21 cellular contexts compared by ENCODE assay signal in the genomic region with DNA sequence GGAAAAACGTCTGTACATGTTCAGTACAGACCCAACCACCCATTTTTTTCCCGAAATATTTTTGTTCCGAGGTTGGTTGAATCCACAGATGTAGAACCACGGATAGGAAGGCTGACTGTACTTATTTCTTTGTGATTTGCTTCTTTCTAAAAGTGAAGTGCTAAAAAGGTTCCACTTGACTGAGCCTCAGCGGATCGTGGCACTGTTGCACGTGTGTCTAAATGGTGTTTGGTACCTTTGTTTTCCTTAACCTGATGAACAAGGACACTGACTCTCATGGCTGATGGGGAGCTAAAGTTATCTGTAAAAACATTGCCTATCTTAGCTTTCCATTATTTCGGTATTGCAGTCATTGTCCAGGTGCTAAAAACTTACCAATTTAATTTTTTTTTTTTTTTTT. TPM values are rescaled to one million over a fixed set of nuclear protein-coding genes. Genes with fewer than 3 reads are reported as not detected.
DNase-seq lines count a peak whose midpoint lies in the region; ATAC-seq and TF ChIP-seq lines count a peak whose summit lies in the region.
"Had no signal": no experiment of that assay in that cellular context is flagged by ENCODE, and none has a peak within 500 bp of the region (broad histone marks: within the 10 kb centered on the region; RNA-seq: fewer than 3 reads in every experiment).

No MANE protein-coding gene starts in this region.

- DNase-seq in NCI-H510A treated with DMSO at 0.1 percent for 48 hours (lab: John Stamatoyannopoulos, UW) (peak; percentile 10), NCI-H510A (lab: John Stamatoyannopoulos, UW) (no peak), Karpas-422 (peak; percentile 73), OCI-LY7 (ENCODE audit: low spot score) (peak; percentile 71), memory B cell (ENCODE audit: low spot score in 2 of 2) (no peak), NCI-H1694 (lab: John Stamatoyannopoulos, UW) (no peak), GDM1 (lab: John Stamatoyannopoulos, UW) (no peak), ovary (no peak)
- DNase-seq: CD8-positive, alpha-beta memory T cell; DMS 273 treated with DMSO at 0.1 percent for 48 hours; NCI-H1092 treated with DMSO at 0.1 percent for 48 hours; NCI-H1436; NCI-H2029; NCI-H2171 treated with DMSO at 0.1 percent for 48 hours; NCI-H446; NCI-H526 treated with DMSO at 0.1 percent for 48 hours; SIG-M5; SK-N-SH; T-helper 17 cell had no signal

- H3K27me3 ChIP-seq in Karpas-422 (ENCODE audit: low read length) (no peaks in the 10 kb centered on the region), ovary (no peaks in the 10 kb centered on the region)

- H3K27ac ChIP-seq in Karpas-422 (ENCODE audit: low read length) (peak overlapping the region; percentile 37), OCI-LY7 (ENCODE audit: low read depth, low read length, poor library complexity, severe bottlenecking) (no peak overlapping the region), ovary (no peak overlapping the region)

- no peak for TF ChIP-seq POLR2A in ovary (IDR thresholded peaks at IDR 0.05)

- CTCF ChIA-PET in OCI-LY7 (lab: Charles Lee; ENCODE audit: unreplicated experiment) = no interaction called here

- intact Hi-C loops in OCI-LY7 (cut with micrococcal nuclease; ENCODE audit: unreplicated experiment) (loop anchor here (5.0 to 10.0 kb wide), 3 partner anchors 113 to 608 kb away; no protein-coding TSS in a partner anchor), ovary (cut with DNase I) (loop anchor here (5.0 kb wide), 2 partner anchors 128 to 608 kb away; no protein-coding TSS in a partner anchor)

- peak; percentile 37 for ATAC-seq in memory B cell (ENCODE audit: low read depth)
- ATAC-seq: HCT116, T-helper 17 cell had no signal

- H3K4me2 ChIP-seq in Karpas-422 (ENCODE audit: low read depth, low read length, poor library complexity, severe bottlenecking) (peak overlapping the region; percentile 52), OCI-LY7 (ENCODE audit: low read length) (peak overlapping the region; percentile 62)
- H3K4me2 ChIP-seq: SK-N-SH had no signal

- WGBS in ovary, 3 donors = 72 to 82% (median 79%) methylated on average over 8 of the region's 8 CpGs

- peak overlapping the region; percentile 17 for H3K4me3 ChIP-seq in Karpas-422 (ENCODE audit: low read length)
- H3K4me3 ChIP-seq in OCI-LY7 (ENCODE audit: low read depth, low read length, poor library complexity, severe bottlenecking) = no peak overlapping the region
- H3K4me3 ChIP-seq in ovary = no peak overlapping the region

- H3K27ac Mint-ChIP-seq in memory B cell = no peak overlapping the region
- H3K27ac Mint-ChIP-seq: CD14-positive monocyte; CD8-positive, alpha-beta memory T cell; T-helper 17 cell had no signal

- no peaks in the 10 kb centered on the region for H3K36me3 ChIP-seq in Karpas-422 (ENCODE audit: insufficient read depth, low read length)
- no peaks in the 10 kb centered on the region for H3K36me3 ChIP-seq in OCI-LY7 (ENCODE audit: insufficient read depth, low read length)
- no peaks in the 10 kb centered on the region for H3K36me3 ChIP-seq in ovary

- H3K36me3 Mint-ChIP-seq in memory B cell = peaks cover 10% of the 10 kb centered on the region

- H2AFZ ChIP-seq in Karpas-422 (ENCODE audit: low read length) (no peak overlapping the region), OCI-LY7 (ENCODE audit: low read length) (no peak overlapping the region)

- peaks cover 36% of the 10 kb centered on the region for H3K4me1 ChIP-seq in Karpas-422 (ENCODE audit: low read length)
- H3K4me1 ChIP-seq in OCI-LY7 (ENCODE audit: insufficient read depth, low read length, poor library complexity, severe bottlenecking) = peaks cover 25% of the 10 kb centered on the region
- no peaks in the 10 kb centered on the region for H3K4me1 ChIP-seq in ovary (ENCODE audit: insufficient read depth)

- H3K9me2 ChIP-seq in Karpas-422 (replicated peaks; ENCODE audit: insufficient read depth, low read length) (no peaks in the 10 kb centered on the region), OCI-LY7 (ENCODE audit: insufficient read depth, low read length) (no peaks in the 10 kb centered on the region)
- H3K9me2 ChIP-seq: SK-N-SH had no signal

- POLR2A ChIA-PET in OCI-LY7 (lab: Charles Lee) = interaction anchor here (0.7 kb wide), 3 partner anchors 49 to 1120 kb away, joined by 3 read pairs; no protein-coding TSS in a partner anchor

- H3K79me2 ChIP-seq in Karpas-422 (ENCODE audit: low read length) (no peaks in the 10 kb centered on the region), OCI-LY7 (ENCODE audit: insufficient read depth, low read depth, low read length) (no peaks in the 10 kb centered on the region)

- no peaks in the 10 kb centered on the region for H3K27me3 Mint-ChIP-seq in memory B cell
- H3K27me3 Mint-ChIP-seq: T-helper 17 cell had no signal

- H3K9ac ChIP-seq in Karpas-422 (ENCODE audit: low read length) = no peak overlapping the region
- H3K9ac ChIP-seq: SK-N-SH had no signal

- no peaks in the 10 kb centered on the region for H4K20me1 ChIP-seq in Karpas-422 (ENCODE audit: insufficient read depth, low read depth, low read length)
- H4K20me1 ChIP-seq in OCI-LY7 (ENCODE audit: insufficient read depth, low read length) = no peaks in the 10 kb centered on the region

- no peak overlapping the region for H3K4me3 Mint-ChIP-seq in memory B cell
- H3K4me3 Mint-ChIP-seq: CD14-positive monocyte; CD8-positive, alpha-beta memory T cell; T-helper 17 cell had no signal

- TF ChIP-seq CTCF in OCI-LY7 (conservative IDR thresholded peaks at IDR 0.05; ENCODE audit: low read length) (no peak), ovary (IDR thresholded peaks at IDR 0.05) (no peak)

- BruUV-seq in OCI-LY7 (replicated peaks; lab: Mats Ljungman, UMichigan) = no TSS peak

- H3K9me3 ChIP-seq in Karpas-422 (ENCODE audit: low read length) (no peaks in the 10 kb centered on the region), OCI-LY7 (ENCODE audit: low read length) (no peaks in the 10 kb centered on the region), ovary (no peaks in the 10 kb centered on the region)
- H3K9me3 ChIP-seq: SK-N-SH had no signal

- peaks cover 4% of the 10 kb centered on the region for H3K4me1 Mint-ChIP-seq in memory B cell
- H3K4me1 Mint-ChIP-seq: CD14-positive monocyte, T-helper 17 cell had no signal

- no peak for TF ChIP-seq EP300 in ovary (IDR thresholded peaks at IDR 0.05)

- H3K9me3 Mint-ChIP-seq in memory B cell = no peaks in the 10 kb centered on the region
- H3K9me3 Mint-ChIP-seq: CD14-positive monocyte; CD8-positive, alpha-beta memory T cell had no signal

RNA-seq across cellular contexts. Expression of gene BPHL, which starts 6.2 kb away (rescaled TPM):
- 9.3 and 14.6 TPM in 2 replicates for total RNA-seq in Karpas-422 (2014; rRNA removed; shearing (Covaris generic); ENCODE audit: low replicate concordance)
- total RNA-seq in OCI-LY7 (2014; rRNA removed; shearing (Covaris generic)) = 9.7 and 12.3 TPM in 2 replicates
- total RNA-seq in OCI-LY7 (2022) = 17.5 and 20.9 TPM in 2 replicates
- 10 to 100 TPM in 6 of 7 donors, 1 to 10 TPM in 1; 6.1 to 18.0 (median 13.9) TPM for total RNA-seq in ovary
- polyA plus RNA-seq in ovary = 10 to 100 TPM; 10.4 to 23.7 TPM

RNA-seq across cellular contexts. Expression of gene TUBB2A, which starts 32.7 kb away (rescaled TPM):
- 0.51 TPM in 1 of 2 replicates, not detected in the other for total RNA-seq in Karpas-422 (2014; rRNA removed; shearing (Covaris generic); ENCODE audit: low replicate concordance)
- total RNA-seq in OCI-LY7 (2014; rRNA removed; shearing (Covaris generic)) = 33.0 and 42.1 TPM in 2 replicates
- total RNA-seq in OCI-LY7 (2022) (23.3 and 24.8 TPM in 2 replicates), ovary (10 to 100 TPM in 6 of 7 donors, 1 to 10 TPM in 1; 9.8 to 32.7 (median 18.0) TPM)
- polyA plus RNA-seq in ovary = 1 to 10 TPM; 5.7 to 9.3 TPM

RNA-seq across cellular contexts. Expression of gene RIPK1, which starts 56.4 kb away (rescaled TPM):
- total RNA-seq in Karpas-422 (2014; rRNA removed; shearing (Covaris generic); ENCODE audit: low replicate concordance) = 9.6 and 12.3 TPM in 2 replicates
- total RNA-seq in OCI-LY7 (2014; rRNA removed; shearing (Covaris generic)) = 6.1 and 7.5 TPM in 2 replicates
- 8.3 and 8.4 TPM in 2 replicates for total RNA-seq in OCI-LY7 (2022)
- 10 to 100 TPM; 10.5 to 16.2 (median 15.1) TPM for total RNA-seq in ovary
- polyA plus RNA-seq in ovary = 10 to 100 TPM; 10.4 to 29.1 TPM

Comparison
In these comparisons a context has a peak if more than half of its experiments do, and no peak if none do; other contexts are left out.
1. DNase-seq: peak in NCI-H510A treated with DMSO at 0.1 percent for 48 hours (single experiment), Karpas-422 (single experiment) and OCI-LY7 (single experiment); none in NCI-H510A (single experiment), memory B cell (0 of 2), NCI-H1694 (single experiment), GDM1 (single experiment) and ovary (0 of 5).